37 cellular contexts compared by ENCODE assay signal in the genomic region with DNA sequence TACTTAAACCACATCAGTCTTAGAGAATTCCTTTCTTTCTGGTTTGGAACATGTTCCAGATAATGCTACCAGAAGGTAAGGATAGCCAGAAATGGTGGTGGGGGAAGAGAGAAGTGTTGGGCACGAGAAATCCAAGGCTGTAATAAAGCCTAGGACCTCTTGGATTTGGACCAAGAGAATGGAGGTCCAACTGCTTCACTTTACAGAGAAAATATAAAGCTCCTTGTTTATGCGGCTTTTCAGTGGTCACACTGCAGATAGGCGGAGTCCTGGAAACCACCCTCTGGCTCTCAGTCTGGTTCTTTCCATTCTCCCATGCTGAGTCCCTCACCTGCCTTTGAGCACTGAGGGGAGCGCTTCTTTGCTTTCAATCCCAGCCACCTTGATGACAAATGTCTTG.
"Had no signal": no experiment of that assay in that cellular context is flagged by ENCODE, and none has a peak within 500 bp of the region (broad histone marks: within the 10 kb centered on the region; RNA-seq: fewer than 3 reads in every experiment).

No MANE protein-coding gene starts in this region.

- DNase-seq: activated B cell treated with CpG ODN at 0.5 μM for 24 hours; activated CD4-positive, alpha-beta memory T cell treated with anti-CD3 and anti-CD28 coated beads for 36 hours; activated CD4-positive, alpha-beta T cell treated with anti-CD3 and anti-CD28 coated beads for 4 hours; activated CD4-positive, alpha-beta T cell treated with anti-CD3 and anti-CD28 coated beads, Interleukin-2, amount 50 U/mL, for 1 hour; activated CD4-positive, CD25-positive, alpha-beta regulatory T cell treated with anti-CD3 and anti-CD28 coated beads, Interleukin-2, amount 50 U/mL, for 72 hours; activated CD8-positive, alpha-beta memory T cell treated with anti-CD3 and anti-CD28 coated beads, Interleukin-2, amount 50 U/mL, for 4 hours; activated naive CD4-positive, alpha-beta T cell treated with anti-CD3 and anti-CD28 coated beads, Interleukin-2, amount 10 ng/mL, durations not matched to agents 7 days and 5 days; activated naive CD8-positive, alpha-beta T cell treated with anti-CD3 and anti-CD28 coated beads, Interleukin-2, amount 50 U/mL, for 24 hours; activated T-cell treated with anti-CD3 and anti-CD28 coated beads for 4 hours; activated T-cell treated with anti-CD3 and anti-CD28 coated beads, Interleukin-2, amount 50 U/mL, for 4 hours; anterior cingulate cortex; brain microvascular endothelial cell; central memory CD4-positive, alpha-beta T cell; Kasumi-1; MG63; NCI-H1048; NCI-H1105 treated with DMSO at 0.1 percent for 48 hours; NCI-H1436; NCI-H1694; NCI-H1930; NCI-H2081 treated with DMSO at 0.1 percent for 48 hours; NCI-H226; NCI-H446 treated with DMSO at 0.1 percent for 48 hours; NCI-H524; NCI-H69; NCI-H82; PC-3; Peyer's patch; RPMI8226; SIG-M5; SW 1271; T-helper 1 cell; T-helper 2 cell; T-helper 9 cell had no signal

- H3K4me3 Mint-ChIP-seq: activated B cell treated with CpG ODN at 0.5 μM for 24 hours; activated CD4-positive, alpha-beta memory T cell treated with anti-CD3 and anti-CD28 coated beads for 36 hours; activated naive CD4-positive, alpha-beta T cell treated with anti-CD3 and anti-CD28 coated beads, Interleukin-2, amount 10 ng/mL, durations not matched to agents 7 days and 5 days; activated naive CD8-positive, alpha-beta T cell; activated naive CD8-positive, alpha-beta T cell treated with anti-CD3 and anti-CD28 coated beads, Interleukin-2, amount 50 U/mL, for 24 hours; activated T-cell treated with anti-CD3 and anti-CD28 coated beads, Interleukin-2, amount 50 U/mL, for 4 hours; activated T-helper 1 cell treated with anti-CD3 and anti-CD28 coated beads, Interleukin-12 subunit alpha, Interleukin-12 subunit beta, Interleukin-2, Interleukin-4 antibody, amounts not matched to agents 30 ng/mL and 10 ng/mL and 1 ng/mL, durations not matched to agents 14 hours and 24 hours and 36 hours had no signal

- ATAC-seq: activated naive CD8-positive, alpha-beta T cell treated with anti-CD3 and anti-CD28 coated beads, Interleukin-2, amount 50 U/mL, for 24 hours; activated T-cell treated with anti-CD3 and anti-CD28 coated beads, Interleukin-2, amount 50 U/mL, for 4 hours; PC-3 had no signal

- H3K27me3 ChIP-seq: brain microvascular endothelial cell, MG63, Peyer's patch had no signal

- H3K4me1 Mint-ChIP-seq: activated B cell treated with CpG ODN at 0.5 μM for 24 hours; activated naive CD8-positive, alpha-beta T cell treated with anti-CD3 and anti-CD28 coated beads, Interleukin-2, amount 50 U/mL, for 24 hours had no signal

- H3K4me3 ChIP-seq: MG63, Peyer's patch had no signal

- H3K36me3 Mint-ChIP-seq: activated CD4-positive, alpha-beta memory T cell treated with anti-CD3 and anti-CD28 coated beads for 36 hours; activated naive CD4-positive, alpha-beta T cell treated with anti-CD3 and anti-CD28 coated beads, Interleukin-2, amount 10 ng/mL, durations not matched to agents 7 days and 5 days; activated naive CD8-positive, alpha-beta T cell had no signal

- H3K27ac Mint-ChIP-seq: activated B cell treated with CpG ODN at 0.5 μM for 24 hours; activated CD4-positive, alpha-beta memory T cell treated with anti-CD3 and anti-CD28 coated beads for 36 hours; activated naive CD4-positive, alpha-beta T cell treated with anti-CD3 and anti-CD28 coated beads, Interleukin-2, amount 10 ng/mL, durations not matched to agents 7 days and 5 days; activated naive CD8-positive, alpha-beta T cell; activated naive CD8-positive, alpha-beta T cell treated with anti-CD3 and anti-CD28 coated beads, Interleukin-2, amount 50 U/mL, for 24 hours; activated T-helper 1 cell treated with anti-CD3 and anti-CD28 coated beads, Interleukin-12 subunit alpha, Interleukin-12 subunit beta, Interleukin-2, Interleukin-4 antibody, amounts not matched to agents 30 ng/mL and 10 ng/mL and 1 ng/mL, durations not matched to agents 14 hours and 24 hours and 36 hours had no signal

- H3K27ac ChIP-seq: brain microvascular endothelial cell, Peyer's patch, VCaP had no signal

- H3K36me3 ChIP-seq: brain microvascular endothelial cell, MG63, Peyer's patch had no signal

- H3K9me3 ChIP-seq: MG63, Peyer's patch had no signal

- H3K4me1 ChIP-seq: Peyer's patch had no signal

- H3K9me3 Mint-ChIP-seq: activated B cell treated with CpG ODN at 0.5 μM for 24 hours; activated CD4-positive, alpha-beta memory T cell treated with anti-CD3 and anti-CD28 coated beads for 36 hours; activated naive CD4-positive, alpha-beta T cell treated with anti-CD3 and anti-CD28 coated beads, Interleukin-2, amount 10 ng/mL, durations not matched to agents 7 days and 5 days; activated naive CD8-positive, alpha-beta T cell treated with anti-CD3 and anti-CD28 coated beads, Interleukin-2, amount 50 U/mL, for 24 hours; activated T-cell treated with anti-CD3 and anti-CD28 coated beads, Interleukin-2, amount 50 U/mL, for 4 hours; activated T-helper 1 cell treated with anti-CD3 and anti-CD28 coated beads, Interleukin-12 subunit alpha, Interleukin-12 subunit beta, Interleukin-2, Interleukin-4 antibody, amounts not matched to agents 30 ng/mL and 10 ng/mL and 1 ng/mL, durations not matched to agents 14 hours and 24 hours and 36 hours had no signal
